In the genomic region with DNA sequence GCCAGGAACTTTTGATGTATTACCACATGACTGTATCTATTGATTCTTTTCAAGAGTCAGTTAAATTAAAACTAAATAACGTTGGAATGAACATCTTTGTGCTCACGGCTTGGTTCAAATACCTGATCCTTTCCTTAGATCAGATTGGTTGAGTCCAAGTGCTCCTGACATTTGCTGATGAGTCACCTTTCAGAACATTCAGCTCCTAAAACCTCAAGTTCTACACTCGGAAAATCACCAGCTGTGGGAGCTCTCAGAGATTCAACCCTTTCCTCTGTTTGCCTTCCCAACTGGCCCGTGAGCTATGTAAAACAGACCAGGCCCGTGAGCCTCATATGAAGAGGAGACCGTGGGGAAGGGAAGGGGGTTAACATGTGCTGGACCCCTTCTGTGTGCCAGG, we compare ENCODE assay signal across 19 cellular contexts.
DNase-seq lines count a peak whose midpoint lies in the region; ATAC-seq, FAIRE-seq and TF ChIP-seq lines count a peak whose summit lies in the region.
"Had no signal": no experiment of that assay in that cellular context is flagged by ENCODE, and none has a peak within 500 bp of the region (broad histone marks: within the 10 kb centered on the region; RNA-seq: fewer than 3 reads in every experiment).

No MANE protein-coding gene starts in this region.

- no peak for TF ChIP-seq RAD21 in HCT116 (IDR thresholded peaks at IDR 0.05; ENCODE audit: low read depth)

- POLR2A ChIA-PET in HCT116 (lab: Charles Lee) = no interaction called here
- POLR2A ChIA-PET in naive thymus-derived CD8-positive, alpha-beta T cell (lab: Charles Lee) = no interaction called here

- H3K27ac ChIP-seq in HCT116 (ENCODE audit: low read depth, low read length) = no peak overlapping the region
- H3K27ac ChIP-seq in astrocyte (ENCODE audit: low read depth, low read length) = no peak overlapping the region
- H3K27ac ChIP-seq: lower lobe of right lung, testis had no signal

- H3K27me3 Mint-ChIP-seq in astrocyte (ENCODE audit: low read depth, unreplicated experiment) = peaks cover 12% of the 10 kb centered on the region
- peaks cover 0 to 1% (median 0%) of the 10 kb centered on the region in 5 donors for H3K27me3 Mint-ChIP-seq in naive thymus-derived CD8-positive, alpha-beta T cell
- H3K27me3 Mint-ChIP-seq: activated CD4-positive, alpha-beta T cell treated with anti-CD3 and anti-CD28 coated beads, Interleukin-2, amount 10 ng/mL, durations not matched to agents 7 days and 5 days had no signal

- H3K36me3 ChIP-seq in HCT116 (ENCODE audit: control insufficient read depth in 1 of 2, insufficient read depth in 2 of 2, low read length in 2 of 2) (no peaks in the 10 kb centered on the region), astrocyte (ENCODE audit: insufficient read depth, low read length) (no peaks in the 10 kb centered on the region)
- H3K36me3 ChIP-seq: lower lobe of right lung had no signal

- no peaks in the 10 kb centered on the region for H3K27me3 ChIP-seq in HCT116 (ENCODE audit: insufficient read depth, low read length)
- no peaks in the 10 kb centered on the region for H3K27me3 ChIP-seq in astrocyte (ENCODE audit: insufficient read depth, low read length)
- H3K27me3 ChIP-seq: testis had no signal

- H3K4me1 ChIP-seq in HCT116 (ENCODE audit: control insufficient read depth in 1 of 2, insufficient read depth in 2 of 2, low read length in 2 of 2) (peaks cover 14 to 17% of the 10 kb centered on the region in 2 experiments), astrocyte (ENCODE audit: insufficient read depth, low read length) (no peaks in the 10 kb centered on the region)

- no peaks in the 10 kb centered on the region for H3K36me3 Mint-ChIP-seq in astrocyte (ENCODE audit: low read depth, unreplicated experiment)
- no peaks in the 10 kb centered on the region for H3K36me3 Mint-ChIP-seq in naive thymus-derived CD8-positive, alpha-beta T cell
- H3K36me3 Mint-ChIP-seq: activated naive CD8-positive, alpha-beta T cell treated with anti-CD3 and anti-CD28 coated beads, Interleukin-2, amount 10 ng/mL, durations not matched to agents 7 days and 5 days; stimulated activated effector memory CD8-positive, alpha-beta T cell treated with anti-CD3 and anti-CD28 coated beads, Interleukin-12 subunit alpha, Interleukin-12 subunit beta, amount 100 ng/mL, for 72 hours had no signal

- H3K4me2 ChIP-seq in HCT116 (ENCODE audit: low read length) = peak overlapping the region; percentile 30
- H3K4me2 ChIP-seq in astrocyte (ENCODE audit: low read length) = no peak overlapping the region

- H3K9me2 ChIP-seq in HCT116 (ENCODE audit: insufficient read depth) = no peaks in the 10 kb centered on the region

- H4K20me1 ChIP-seq in HCT116 (ENCODE audit: insufficient read depth) (no peaks in the 10 kb centered on the region), astrocyte (ENCODE audit: insufficient read depth, low read length) (no peaks in the 10 kb centered on the region)

- ATAC-seq in HCT116 (no peak), GM21360 (IDR thresholded peaks at IDR 0.05; ENCODE audit: unreplicated experiment) (no peak), HG03442 (IDR thresholded peaks at IDR 0.05; ENCODE audit: unreplicated experiment) (no peak)
- ATAC-seq in naive thymus-derived CD8-positive, alpha-beta T cell = no peak
- ATAC-seq: lower lobe of right lung; stimulated activated effector memory CD8-positive, alpha-beta T cell treated with anti-CD3 and anti-CD28 coated beads, Interleukin-12 subunit alpha, Interleukin-12 subunit beta, amount 100 ng/mL, for 72 hours had no signal

- TF ChIP-seq CTCF in HCT116 (IDR thresholded peaks at IDR 0.05 in 2 of 3, conservative IDR thresholded peaks at IDR 0.05 in 1 of 3; ENCODE audit: borderline replicate concordance in 1 of 3, insufficient read depth in 1 of 3, low read depth in 2 of 3, low read length in 2 of 3) (no peak), astrocyte (IDR thresholded peaks at IDR 0.05; ENCODE audit: insufficient read depth, low read depth, low read length) (no peak)

- DNase-seq in AG08395 (ENCODE audit: low spot score) = peak; percentile 40
- no peak for DNase-seq in HCT116 (ENCODE audit: low read depth, low spot score)
- DNase-seq in astrocyte (ENCODE audit: low read depth) = peak; percentile 54
- DNase-seq in myocyte (ENCODE audit: low read depth) = peak; percentile 66
- no peak for DNase-seq in activated CD4-positive, CD25-positive, alpha-beta regulatory T cell treated with anti-CD3 and anti-CD28 coated beads, Interleukin-2, amount 50 U/mL, for 72 hours
- no peak for DNase-seq in naive thymus-derived CD8-positive, alpha-beta T cell
- DNase-seq: activated CD4-positive, alpha-beta T cell treated with anti-CD3 and anti-CD28 coated beads, Interleukin-2, amount 10 ng/mL, durations not matched to agents 7 days and 5 days; activated naive CD8-positive, alpha-beta T cell treated with anti-CD3 and anti-CD28 coated beads, Interleukin-2, amount 10 ng/mL, durations not matched to agents 7 days and 5 days; lower lobe of right lung; NCI-H1417; NCI-H748 treated with DMSO at 0.1 percent for 48 hours; nucleus accumbens; SIG-M5 had no signal

- TF ChIP-seq POLR2A in HCT116 (IDR thresholded peaks at IDR 0.05; ENCODE audit: borderline replicate concordance, extremely low read depth, insufficient read depth, insufficient read length) = no peak

- H2AFZ ChIP-seq in HCT116 (ENCODE audit: low read depth, low read length, poor library complexity, severe bottlenecking) = no peak overlapping the region
- peak overlapping the region; percentile 1 for H2AFZ ChIP-seq in astrocyte (ENCODE audit: low read depth, low read length)

- H3K9me3 Mint-ChIP-seq in astrocyte (ENCODE audit: unreplicated experiment) = no peaks in the 10 kb centered on the region
- H3K9me3 Mint-ChIP-seq in naive thymus-derived CD8-positive, alpha-beta T cell = no peaks in the 10 kb centered on the region
- H3K9me3 Mint-ChIP-seq: activated CD4-positive, alpha-beta T cell treated with anti-CD3 and anti-CD28 coated beads, Interleukin-2, amount 10 ng/mL, durations not matched to agents 7 days and 5 days; activated naive CD8-positive, alpha-beta T cell treated with anti-CD3 and anti-CD28 coated beads, Interleukin-2, amount 10 ng/mL, durations not matched to agents 7 days and 5 days; stimulated activated effector memory CD8-positive, alpha-beta T cell treated with anti-CD3 and anti-CD28 coated beads, Interleukin-12 subunit alpha, Interleukin-12 subunit beta, amount 100 ng/mL, for 72 hours had no signal

- no peaks in the 10 kb centered on the region for H3K9me3 ChIP-seq in HCT116 (ENCODE audit: control insufficient read depth in 1 of 2, insufficient read depth in 1 of 2, low read depth in 1 of 2, low read length in 2 of 2)
- H3K9me3 ChIP-seq in astrocyte (ENCODE audit: insufficient read depth, low read depth, low read length) = no peaks in the 10 kb centered on the region
- H3K9me3 ChIP-seq: lower lobe of right lung, testis had no signal

- no peak overlapping the region for H3K4me3 Mint-ChIP-seq in astrocyte (ENCODE audit: unreplicated experiment)
- no peak overlapping the region for H3K4me3 Mint-ChIP-seq in naive thymus-derived CD8-positive, alpha-beta T cell
- H3K4me3 Mint-ChIP-seq: activated CD4-positive, alpha-beta T cell treated with anti-CD3 and anti-CD28 coated beads, Interleukin-2, amount 10 ng/mL, durations not matched to agents 7 days and 5 days; activated naive CD8-positive, alpha-beta T cell treated with anti-CD3 and anti-CD28 coated beads, Interleukin-2, amount 10 ng/mL, durations not matched to agents 7 days and 5 days; stimulated activated effector memory CD8-positive, alpha-beta T cell treated with anti-CD3 and anti-CD28 coated beads, Interleukin-12 subunit alpha, Interleukin-12 subunit beta, amount 100 ng/mL, for 72 hours had no signal

- intact Hi-C loops in HCT116 (cut with micrococcal nuclease) = no loop called here

- peaks cover 3% of the 10 kb centered on the region for H3K4me1 Mint-ChIP-seq in astrocyte (ENCODE audit: low read depth, unreplicated experiment)
- peaks cover 0 to 2% (median 0%) of the 10 kb centered on the region in 4 donors for H3K4me1 Mint-ChIP-seq in naive thymus-derived CD8-positive, alpha-beta T cell
- H3K4me1 Mint-ChIP-seq: activated CD4-positive, alpha-beta T cell treated with anti-CD3 and anti-CD28 coated beads, Interleukin-2, amount 10 ng/mL, durations not matched to agents 7 days and 5 days; activated naive CD8-positive, alpha-beta T cell treated with anti-CD3 and anti-CD28 coated beads, Interleukin-2, amount 10 ng/mL, durations not matched to agents 7 days and 5 days; stimulated activated effector memory CD8-positive, alpha-beta T cell treated with anti-CD3 and anti-CD28 coated beads, Interleukin-12 subunit alpha, Interleukin-12 subunit beta, amount 100 ng/mL, for 72 hours had no signal

- RAD21 ChIA-PET in HCT116 (lab: Charles Lee; ENCODE audit: low non-redundant PET in 1 of 2, low total read pairs in 2 of 2, uncharacterized antibody in 2 of 2, unreplicated experiment in 2 of 2) = no interaction called here

- CTCF ChIA-PET in HCT116 (lab: Charles Lee) = interaction anchor here (0.6 kb wide), 1 partner anchor 101 kb away, joined by 4 read pairs; no protein-coding TSS in a partner anchor

- H3K27ac Mint-ChIP-seq in astrocyte (ENCODE audit: unreplicated experiment) = no peak overlapping the region
- no peak overlapping the region for H3K27ac Mint-ChIP-seq in naive thymus-derived CD8-positive, alpha-beta T cell
- H3K27ac Mint-ChIP-seq: activated CD4-positive, alpha-beta T cell treated with anti-CD3 and anti-CD28 coated beads, Interleukin-2, amount 10 ng/mL, durations not matched to agents 7 days and 5 days; activated naive CD8-positive, alpha-beta T cell treated with anti-CD3 and anti-CD28 coated beads, Interleukin-2, amount 10 ng/mL, durations not matched to agents 7 days and 5 days; stimulated activated effector memory CD8-positive, alpha-beta T cell treated with anti-CD3 and anti-CD28 coated beads, Interleukin-12 subunit alpha, Interleukin-12 subunit beta, amount 100 ng/mL, for 72 hours had no signal

- H3K4me3 ChIP-seq in HCT116 (replicated peaks in 1 of 2; ENCODE audit: low read depth in 1 of 2, low read length in 2 of 2) (no peak overlapping the region), astrocyte (ENCODE audit: insufficient read depth, low read depth, low read length) (no peak overlapping the region)
- H3K4me3 ChIP-seq: lower lobe of right lung, testis had no signal

- no TSS peak for BruUV-seq in HCT116 (replicated peaks; lab: Mats Ljungman, UMichigan)

- no peak overlapping the region for H3K9ac ChIP-seq in HCT116 (ENCODE audit: low read length)
- no peak overlapping the region for H3K9ac ChIP-seq in astrocyte (ENCODE audit: low read length)

- no peaks in the 10 kb centered on the region for H3K79me2 ChIP-seq in HCT116 (ENCODE audit: insufficient read depth, low read length)
- no peaks in the 10 kb centered on the region for H3K79me2 ChIP-seq in astrocyte (ENCODE audit: insufficient read depth, low read length)

- no peak for FAIRE-seq in astrocyte (lab: Jason Lieb, UNC)
- FAIRE-seq: endometrium, keratinocyte had no signal

TF ChIP-seq in HCT116, 20 proteins besides CTCF, POLR2A, EP300 and RAD21 (continues in another document):
- no peak for TF ChIP-seq SIN3A (IDR thresholded peaks at IDR 0.05; ENCODE audit: low read depth)
- TF ChIP-seq YY1 (IDR thresholded peaks at IDR 0.05; ENCODE audit: extremely low read depth, insufficient replicate concordance, low read depth, low read length) = no peak
- TF ChIP-seq SP1 (IDR thresholded peaks at IDR 0.05; ENCODE audit: low read depth) = no peak
- TF ChIP-seq EGR1 (IDR thresholded peaks at IDR 0.05; ENCODE audit: low read depth) = no peak
- TF ChIP-seq JUND (IDR thresholded peaks at IDR 0.05) = no peak

Comparison
In these comparisons a context has a peak if more than half of its experiments do, and no peak if none do; other contexts are left out.
1. DNase-seq: peak in AG08395 (single experiment), astrocyte (single experiment) and myocyte (single experiment); none in HCT116 (single experiment), activated CD4-positive, CD25-positive, alpha-beta regulatory T cell treated with anti-CD3 and anti-CD28 coated beads, Interleukin-2, amount 50 U/mL, for 72 hours (single experiment) and naive thymus-derived CD8-positive, alpha-beta T cell (0 of 10).